1 cellular context compared by ENCODE assay signal in the genomic region with DNA sequence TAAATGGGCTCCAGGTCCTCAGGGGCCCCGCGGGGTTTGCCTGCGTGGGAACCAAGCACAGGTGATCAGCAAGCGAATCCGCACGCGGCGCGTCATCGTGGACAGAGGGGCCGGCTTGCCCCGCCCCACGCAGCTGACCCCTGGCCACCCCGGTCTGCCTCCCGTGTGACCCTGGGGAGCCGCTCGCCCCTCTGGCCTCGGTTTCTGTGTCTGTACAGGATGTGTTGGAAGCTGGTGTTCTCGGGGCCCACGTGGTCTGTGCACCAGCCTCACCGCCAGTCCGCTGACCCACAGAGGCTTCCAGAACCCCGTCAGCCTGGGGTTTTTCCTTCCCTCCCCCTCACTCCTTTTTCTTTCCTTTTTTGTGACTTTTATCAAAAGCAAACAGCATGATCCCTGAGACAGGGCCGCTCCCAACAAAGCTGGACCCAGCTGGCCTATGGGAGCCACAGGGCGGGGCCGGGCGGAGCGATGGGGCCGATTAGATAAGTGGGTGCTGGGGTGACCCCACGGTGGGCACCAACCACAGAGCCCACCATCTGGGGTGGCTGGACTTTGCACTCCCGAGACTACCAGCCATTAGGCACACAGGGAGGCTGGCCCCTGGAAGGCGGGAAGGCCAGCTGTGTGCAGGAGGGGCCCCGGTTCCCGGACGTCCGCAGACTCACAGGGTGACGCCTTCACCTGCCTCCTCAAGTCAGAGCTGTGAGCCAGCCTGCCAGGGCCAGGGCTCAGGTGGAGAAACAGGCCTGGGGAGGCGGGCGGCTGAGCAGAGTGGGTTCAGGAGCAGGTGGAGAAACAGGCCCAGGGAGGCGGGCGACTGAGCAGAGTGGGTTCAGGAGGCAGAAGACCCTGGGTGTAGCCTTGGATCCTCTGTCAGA.
TF ChIP-seq lines count a peak whose summit lies in the region.

No MANE protein-coding gene starts in this region.

TF ChIP-seq in HepG2, 621 proteins besides CTCF, POLR2A, EP300 and RAD21 (continued from another document and continues in another):
- TF ChIP-seq, protein P1, sequence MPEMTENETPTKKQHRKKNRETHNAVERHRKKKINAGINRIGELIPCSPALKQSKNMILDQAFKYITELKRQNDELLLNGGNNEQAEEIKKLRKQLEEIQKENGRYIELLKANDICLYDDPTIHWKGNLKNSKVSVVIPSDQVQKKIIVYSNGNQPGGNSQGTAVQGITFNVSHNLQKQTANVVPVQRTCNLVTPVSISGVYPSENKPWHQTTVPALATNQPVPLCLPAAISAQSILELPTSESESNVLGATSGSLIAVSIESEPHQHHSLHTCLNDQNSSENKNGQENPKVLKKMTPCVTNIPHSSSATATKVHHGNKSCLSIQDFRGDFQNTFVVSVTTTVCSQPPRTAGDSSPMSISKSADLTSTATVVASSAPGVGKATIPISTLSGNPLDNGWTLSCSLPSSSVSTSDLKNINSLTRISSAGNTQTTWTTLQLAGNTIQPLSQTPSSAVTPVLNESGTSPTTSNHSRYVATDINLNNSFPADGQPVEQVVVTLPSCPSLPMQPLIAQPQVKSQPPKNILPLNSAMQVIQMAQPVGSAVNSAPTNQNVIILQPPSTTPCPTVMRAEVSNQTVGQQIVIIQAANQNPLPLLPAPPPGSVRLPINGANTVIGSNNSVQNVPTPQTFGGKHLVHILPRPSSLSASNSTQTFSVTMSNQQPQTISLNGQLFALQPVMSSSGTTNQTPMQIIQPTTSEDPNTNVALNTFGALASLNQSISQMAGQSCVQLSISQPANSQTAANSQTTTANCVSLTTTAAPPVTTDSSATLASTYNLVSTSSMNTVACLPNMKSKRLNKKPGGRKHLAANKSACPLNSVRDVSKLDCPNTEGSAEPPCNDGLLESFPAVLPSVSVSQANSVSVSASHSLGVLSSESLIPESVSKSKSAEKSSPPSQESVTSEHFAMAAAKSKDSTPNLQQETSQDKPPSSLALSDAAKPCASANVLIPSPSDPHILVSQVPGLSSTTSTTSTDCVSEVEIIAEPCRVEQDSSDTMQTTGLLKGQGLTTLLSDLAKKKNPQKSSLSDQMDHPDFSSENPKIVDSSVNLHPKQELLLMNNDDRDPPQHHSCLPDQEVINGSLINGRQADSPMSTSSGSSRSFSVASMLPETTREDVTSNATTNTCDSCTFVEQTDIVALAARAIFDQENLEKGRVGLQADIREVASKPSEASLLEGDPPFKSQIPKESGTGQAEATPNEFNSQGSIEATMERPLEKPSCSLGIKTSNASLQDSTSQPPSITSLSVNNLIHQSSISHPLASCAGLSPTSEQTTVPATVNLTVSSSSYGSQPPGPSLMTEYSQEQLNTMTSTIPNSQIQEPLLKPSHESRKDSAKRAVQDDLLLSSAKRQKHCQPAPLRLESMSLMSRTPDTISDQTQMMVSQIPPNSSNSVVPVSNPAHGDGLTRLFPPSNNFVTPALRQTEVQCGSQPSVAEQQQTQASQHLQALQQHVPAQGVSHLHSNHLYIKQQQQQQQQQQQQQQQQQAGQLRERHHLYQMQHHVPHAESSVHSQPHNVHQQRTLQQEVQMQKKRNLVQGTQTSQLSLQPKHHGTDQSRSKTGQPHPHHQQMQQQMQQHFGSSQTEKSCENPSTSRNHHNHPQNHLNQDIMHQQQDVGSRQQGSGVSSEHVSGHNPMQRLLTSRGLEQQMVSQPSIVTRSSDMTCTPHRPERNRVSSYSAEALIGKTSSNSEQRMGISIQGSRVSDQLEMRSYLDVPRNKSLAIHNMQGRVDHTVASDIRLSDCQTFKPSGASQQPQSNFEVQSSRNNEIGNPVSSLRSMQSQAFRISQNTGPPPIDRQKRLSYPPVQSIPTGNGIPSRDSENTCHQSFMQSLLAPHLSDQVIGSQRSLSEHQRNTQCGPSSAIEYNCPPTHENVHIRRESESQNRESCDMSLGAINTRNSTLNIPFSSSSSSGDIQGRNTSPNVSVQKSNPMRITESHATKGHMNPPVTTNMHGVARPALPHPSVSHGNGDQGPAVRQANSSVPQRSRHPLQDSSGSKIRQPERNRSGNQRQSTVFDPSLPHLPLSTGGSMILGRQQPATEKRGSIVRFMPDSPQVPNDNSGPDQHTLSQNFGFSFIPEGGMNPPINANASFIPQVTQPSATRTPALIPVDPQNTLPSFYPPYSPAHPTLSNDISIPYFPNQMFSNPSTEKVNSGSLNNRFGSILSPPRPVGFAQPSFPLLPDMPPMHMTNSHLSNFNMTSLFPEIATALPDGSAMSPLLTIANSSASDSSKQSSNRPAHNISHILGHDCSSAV (CRISPR knock-in tag; IDR thresholded peaks at IDR 0.05; ENCODE audit: borderline replicate concordance): peak; percentile 72; the same call in 1 of the 2 replicates
- TF ChIP-seq ZNF616 (CRISPR knock-in tag; IDR thresholded peaks at IDR 0.05; ENCODE audit: low read depth) (no peak; the same call in 1 of the 2 replicates), ZNF501 (CRISPR knock-in tag; IDR thresholded peaks at IDR 0.05) (peak; percentile 95), EHMT2 (IDR thresholded peaks at IDR 0.05; ENCODE audit: borderline replicate concordance, low read depth, low read length) (no peak), ZMAT3 (CRISPR knock-in tag; conservative IDR thresholded peaks at IDR 0.05) (peak; percentile 76), KDM2A (CRISPR knock-in tag; IDR thresholded peaks at IDR 0.05; ENCODE audit: borderline replicate concordance, low read depth) (peak; percentile 32; the same call in 1 of the 2 replicates), STAG1 (CRISPR knock-in tag; IDR thresholded peaks at IDR 0.05) (no peak), ZNF563 (CRISPR knock-in tag; IDR thresholded peaks at IDR 0.05) (no peak), ZNF143 (CRISPR knock-in tag; IDR thresholded peaks at IDR 0.05) (no peak; the same call in 1 of the 2 replicates), ZNF720 (CRISPR knock-in tag; IDR thresholded peaks at IDR 0.05) (no peak), ZSCAN21 (CRISPR knock-in tag; IDR thresholded peaks at IDR 0.05; ENCODE audit: borderline replicate concordance) (0 out of 2 replicates have a peak, but pooled peaks have one; percentile 73), NR1H2 (CRISPR knock-in tag; IDR thresholded peaks at IDR 0.05; ENCODE audit: borderline replicate concordance, low read depth) (no peak), BRD4 (CRISPR knock-in tag; IDR thresholded peaks at IDR 0.05) (peak; percentile 34), ZNF724P (CRISPR knock-in tag; IDR thresholded peaks at IDR 0.05; ENCODE audit: borderline replicate concordance) (peak; percentile 83; the same call in 1 of the 2 replicates), ZZZ3 (CRISPR knock-in tag; IDR thresholded peaks at IDR 0.05; ENCODE audit: borderline replicate concordance) (no peak), THAP11 (CRISPR knock-in tag; IDR thresholded peaks at IDR 0.05) (peak; percentile 23; the same call in 1 of the 2 replicates), ZFP41 (CRISPR knock-in tag; IDR thresholded peaks at IDR 0.05; ENCODE audit: borderline replicate concordance) (no peak), ZFP1 (CRISPR knock-in tag; IDR thresholded peaks at IDR 0.05) (no peak), ZNF558 (CRISPR knock-in tag; IDR thresholded peaks at IDR 0.05; ENCODE audit: borderline replicate concordance) (peak; percentile 78; the same call in 1 of the 2 replicates), KLF16 (CRISPR knock-in tag; IDR thresholded peaks at IDR 0.05) (peak in 1 of 2 experiments; percentile 77; a peak in 1 of 4 replicates), FOXO1 (CRISPR knock-in tag; IDR thresholded peaks at IDR 0.05) (no peak), ZNF629 (CRISPR knock-in tag; conservative IDR thresholded peaks at IDR 0.05) (0 out of 2 replicates have a peak, but pooled peaks have one; percentile 32), PAX8 (CRISPR knock-in tag; IDR thresholded peaks at IDR 0.05; ENCODE audit: borderline replicate concordance) (peak; percentile 88; the same call in 1 of the 2 replicates), NFE2L2 (IDR thresholded peaks at IDR 0.05; ENCODE audit: low read length) (no peak), GATA4 (IDR thresholded peaks at IDR 0.05; ENCODE audit: borderline replicate concordance, low read depth) (peak; percentile 94), ETV6 (CRISPR knock-in tag; conservative IDR thresholded peaks at IDR 0.05) (0 out of 2 replicates have a peak, but pooled peaks have one; percentile 49), IRF2 (CRISPR knock-in tag; IDR thresholded peaks at IDR 0.05) (peak; percentile 45; the same call in 1 of the 2 replicates), SRF (IDR thresholded peaks at IDR 0.05; ENCODE audit: low read depth, low read length) (no peak), ZNF350 (CRISPR knock-in tag; IDR thresholded peaks at IDR 0.05; ENCODE audit: borderline replicate concordance, low read depth) (peak; percentile 67), ZNF850 (CRISPR knock-in tag; conservative IDR thresholded peaks at IDR 0.05) (no peak), CEBPB (IDR thresholded peaks at IDR 0.05; ENCODE audit: borderline replicate concordance, low read depth, low read length) (no peak)
- TF ChIP-seq, protein P2, sequence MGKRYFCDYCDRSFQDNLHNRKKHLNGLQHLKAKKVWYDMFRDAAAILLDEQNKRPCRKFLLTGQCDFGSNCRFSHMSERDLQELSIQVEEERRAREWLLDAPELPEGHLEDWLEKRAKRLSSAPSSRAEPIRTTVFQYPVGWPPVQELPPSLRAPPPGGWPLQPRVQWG (CRISPR knock-in tag; IDR thresholded peaks at IDR 0.05; ENCODE audit: borderline replicate concordance, low read depth): no peak
- TF ChIP-seq, protein P3, sequence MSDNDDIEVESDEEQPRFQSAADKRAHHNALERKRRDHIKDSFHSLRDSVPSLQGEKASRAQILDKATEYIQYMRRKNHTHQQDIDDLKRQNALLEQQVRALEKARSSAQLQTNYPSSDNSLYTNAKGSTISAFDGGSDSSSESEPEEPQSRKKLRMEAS (IDR thresholded peaks at IDR 0.05): peak; percentile 96
- TF ChIP-seq, protein P4, sequence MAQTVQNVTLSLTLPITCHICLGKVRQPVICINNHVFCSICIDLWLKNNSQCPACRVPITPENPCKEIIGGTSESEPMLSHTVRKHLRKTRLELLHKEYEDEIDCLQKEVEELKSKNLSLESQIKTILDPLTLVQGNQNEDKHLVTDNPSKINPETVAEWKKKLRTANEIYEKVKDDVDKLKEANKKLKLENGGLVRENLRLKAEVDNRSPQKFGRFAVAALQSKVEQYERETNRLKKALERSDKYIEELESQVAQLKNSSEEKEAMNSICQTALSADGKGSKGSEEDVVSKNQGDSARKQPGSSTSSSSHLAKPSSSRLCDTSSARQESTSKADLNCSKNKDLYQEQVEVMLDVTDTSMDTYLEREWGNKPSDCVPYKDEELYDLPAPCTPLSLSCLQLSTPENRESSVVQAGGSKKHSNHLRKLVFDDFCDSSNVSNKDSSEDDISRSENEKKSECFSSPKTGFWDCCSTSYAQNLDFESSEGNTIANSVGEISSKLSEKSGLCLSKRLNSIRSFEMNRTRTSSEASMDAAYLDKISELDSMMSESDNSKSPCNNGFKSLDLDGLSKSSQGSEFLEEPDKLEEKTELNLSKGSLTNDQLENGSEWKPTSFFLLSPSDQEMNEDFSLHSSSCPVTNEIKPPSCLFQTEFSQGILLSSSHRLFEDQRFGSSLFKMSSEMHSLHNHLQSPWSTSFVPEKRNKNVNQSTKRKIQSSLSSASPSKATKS (CRISPR knock-in tag; IDR thresholded peaks at IDR 0.05): no peak
- TF ChIP-seq, protein P5, sequence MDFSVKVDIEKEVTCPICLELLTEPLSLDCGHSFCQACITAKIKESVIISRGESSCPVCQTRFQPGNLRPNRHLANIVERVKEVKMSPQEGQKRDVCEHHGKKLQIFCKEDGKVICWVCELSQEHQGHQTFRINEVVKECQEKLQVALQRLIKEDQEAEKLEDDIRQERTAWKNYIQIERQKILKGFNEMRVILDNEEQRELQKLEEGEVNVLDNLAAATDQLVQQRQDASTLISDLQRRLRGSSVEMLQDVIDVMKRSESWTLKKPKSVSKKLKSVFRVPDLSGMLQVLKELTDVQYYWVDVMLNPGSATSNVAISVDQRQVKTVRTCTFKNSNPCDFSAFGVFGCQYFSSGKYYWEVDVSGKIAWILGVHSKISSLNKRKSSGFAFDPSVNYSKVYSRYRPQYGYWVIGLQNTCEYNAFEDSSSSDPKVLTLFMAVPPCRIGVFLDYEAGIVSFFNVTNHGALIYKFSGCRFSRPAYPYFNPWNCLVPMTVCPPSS (IDR thresholded peaks at IDR 0.05): no peak
- TF ChIP-seq, protein P6, sequence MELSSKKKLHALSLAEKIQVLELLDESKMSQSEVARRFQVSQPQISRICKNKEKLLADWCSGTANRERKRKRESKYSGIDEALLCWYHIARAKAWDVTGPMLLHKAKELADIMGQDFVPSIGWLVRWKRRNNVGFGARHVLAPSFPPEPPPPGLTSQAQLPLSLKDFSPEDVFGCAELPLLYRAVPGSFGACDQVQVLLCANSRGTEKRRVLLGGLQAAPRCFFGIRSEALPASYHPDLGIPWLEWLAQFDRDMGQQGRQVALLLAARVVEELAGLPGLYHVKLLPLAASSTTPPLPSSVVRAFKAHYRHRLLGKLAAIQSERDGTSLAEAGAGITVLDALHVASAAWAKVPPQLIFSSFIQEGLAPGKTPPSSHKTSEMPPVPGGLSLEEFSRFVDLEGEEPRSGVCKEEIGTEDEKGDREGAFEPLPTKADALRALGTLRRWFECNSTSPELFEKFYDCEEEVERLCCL (CRISPR knock-in tag; IDR thresholded peaks at IDR 0.05; ENCODE audit: borderline replicate concordance): peak; percentile 73; the same call in 1 of the 2 replicates
- TF ChIP-seq, protein P7, sequence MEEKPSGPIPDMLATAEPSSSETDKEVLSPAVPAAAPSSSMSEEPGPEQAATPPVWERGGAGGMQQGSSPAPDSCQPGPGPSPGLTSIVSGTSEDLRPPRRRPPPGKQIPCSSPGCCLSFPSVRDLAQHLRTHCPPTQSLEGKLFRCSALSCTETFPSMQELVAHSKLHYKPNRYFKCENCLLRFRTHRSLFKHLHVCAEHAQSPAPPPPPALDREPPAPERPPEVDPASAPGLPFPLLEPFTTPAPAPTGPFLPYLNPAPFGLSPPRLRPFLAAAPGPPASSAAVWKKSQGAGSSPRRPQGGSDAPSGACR (CRISPR knock-in tag; IDR thresholded peaks at IDR 0.05): peak; percentile 89; the same call in 1 of the 2 replicates
- TF ChIP-seq, protein P8, sequence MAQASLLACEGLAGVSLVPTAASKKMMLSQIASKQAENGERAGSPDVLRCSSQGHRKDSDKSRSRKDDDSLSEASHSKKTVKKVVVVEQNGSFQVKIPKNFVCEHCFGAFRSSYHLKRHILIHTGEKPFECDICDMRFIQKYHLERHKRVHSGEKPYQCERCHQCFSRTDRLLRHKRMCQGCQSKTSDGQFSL (CRISPR knock-in tag; IDR thresholded peaks at IDR 0.05): no peak; the same call in 1 of the 2 replicates
- TF ChIP-seq, protein P9, sequence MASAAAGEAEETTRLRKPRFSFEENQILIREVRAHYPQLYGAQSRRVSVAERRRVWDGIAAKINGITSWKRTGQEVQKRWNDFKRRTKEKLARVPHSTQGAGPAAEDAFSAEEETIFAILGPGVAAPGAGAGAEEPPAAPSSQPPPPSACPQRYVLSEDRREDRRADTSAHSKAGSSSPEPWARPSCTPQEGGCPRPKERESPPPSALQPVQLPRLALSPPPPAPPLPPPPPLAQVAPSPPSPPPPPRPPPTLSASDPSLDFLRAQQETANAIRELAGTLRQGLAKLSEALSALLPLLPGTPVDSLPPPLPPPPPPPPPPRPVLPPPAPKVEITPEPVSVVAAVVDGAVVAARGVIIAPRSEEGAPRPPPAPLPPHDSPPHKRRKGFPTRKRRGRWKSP (CRISPR knock-in tag; IDR thresholded peaks at IDR 0.05): peak; percentile 93
